In genomic region chrX:54230440-54231148, GRCh38 we compare ENCODE assay signal across 15 cellular contexts.
"Had no signal": no experiment of that assay in that cellular context is flagged by ENCODE, and none has a peak within 500 bp of the region (broad histone marks: within the 10 kb centered on the region; RNA-seq: fewer than 3 reads in every experiment).

No MANE protein-coding gene starts in this region.

- H3K27ac Mint-ChIP-seq: activated CD4-positive, alpha-beta memory T cell treated with anti-CD3 and anti-CD28 coated beads, Interleukin-2, amount 10 ng/mL, durations not matched to agents 7 days and 5 days; activated CD4-positive, alpha-beta T cell treated with anti-CD3 and anti-CD28 coated beads for 36 hours; activated naive CD4-positive, alpha-beta T cell treated with anti-CD3 and anti-CD28 coated beads for 36 hours; brain; naive thymus-derived CD4-positive, alpha-beta T cell had no signal

- H3K27me3 ChIP-seq: esophagus muscularis mucosa, thyroid gland, vagina had no signal

- DNase-seq: activated CD4-positive, alpha-beta memory T cell treated with anti-CD3 and anti-CD28 coated beads, Interleukin-2, amount 10 ng/mL, durations not matched to agents 7 days and 5 days; activated CD4-positive, alpha-beta T cell treated with anti-CD3 and anti-CD28 coated beads for 36 hours; activated CD8-positive, alpha-beta memory T cell treated with anti-CD3 and anti-CD28 coated beads, Interleukin-2, amount 50 U/mL, for 48 hours; activated naive CD4-positive, alpha-beta T cell treated with anti-CD3 and anti-CD28 coated beads for 36 hours; hippocampal formation; kidney glomerular epithelial cell; lower lobe of right lung; naive thymus-derived CD4-positive, alpha-beta T cell; posterior cingulate gyrus; small intestine; thyroid gland had no signal

- H3K9me3 Mint-ChIP-seq: activated CD4-positive, alpha-beta memory T cell treated with anti-CD3 and anti-CD28 coated beads, Interleukin-2, amount 10 ng/mL, durations not matched to agents 7 days and 5 days; activated naive CD4-positive, alpha-beta T cell treated with anti-CD3 and anti-CD28 coated beads for 36 hours; naive thymus-derived CD4-positive, alpha-beta T cell had no signal

- H3K4me1 ChIP-seq: esophagus muscularis mucosa, lower lobe of right lung, thyroid gland, vagina had no signal

- H3K36me3 Mint-ChIP-seq: naive thymus-derived CD4-positive, alpha-beta T cell had no signal

- H3K36me3 ChIP-seq: esophagus muscularis mucosa, lower lobe of right lung, thyroid gland, vagina had no signal

- H3K4me3 Mint-ChIP-seq: activated CD4-positive, alpha-beta memory T cell treated with anti-CD3 and anti-CD28 coated beads, Interleukin-2, amount 10 ng/mL, durations not matched to agents 7 days and 5 days; activated CD4-positive, alpha-beta T cell treated with anti-CD3 and anti-CD28 coated beads for 36 hours; activated naive CD4-positive, alpha-beta T cell treated with anti-CD3 and anti-CD28 coated beads for 36 hours; brain; naive thymus-derived CD4-positive, alpha-beta T cell had no signal

- H3K27me3 Mint-ChIP-seq: activated CD4-positive, alpha-beta memory T cell treated with anti-CD3 and anti-CD28 coated beads, Interleukin-2, amount 10 ng/mL, durations not matched to agents 7 days and 5 days; activated CD4-positive, alpha-beta T cell treated with anti-CD3 and anti-CD28 coated beads for 36 hours; brain; naive thymus-derived CD4-positive, alpha-beta T cell had no signal

- H3K27ac ChIP-seq: esophagus muscularis mucosa, lower lobe of right lung, thyroid gland, vagina, VCaP had no signal

- H3K9me3 ChIP-seq: esophagus muscularis mucosa, lower lobe of right lung, thyroid gland, vagina had no signal

- H3K4me1 Mint-ChIP-seq: activated CD4-positive, alpha-beta memory T cell treated with anti-CD3 and anti-CD28 coated beads, Interleukin-2, amount 10 ng/mL, durations not matched to agents 7 days and 5 days; activated CD4-positive, alpha-beta T cell treated with anti-CD3 and anti-CD28 coated beads for 36 hours; brain; naive thymus-derived CD4-positive, alpha-beta T cell had no signal

- H3K4me3 ChIP-seq: esophagus muscularis mucosa, lower lobe of right lung, thyroid gland, vagina had no signal

- ATAC-seq: activated CD4-positive, alpha-beta T cell treated with anti-CD3 and anti-CD28 coated beads for 36 hours; lower lobe of right lung; naive thymus-derived CD4-positive, alpha-beta T cell had no signal
